Comparison of ENCODE assay signal across 34 cellular contexts in the genomic region with DNA sequence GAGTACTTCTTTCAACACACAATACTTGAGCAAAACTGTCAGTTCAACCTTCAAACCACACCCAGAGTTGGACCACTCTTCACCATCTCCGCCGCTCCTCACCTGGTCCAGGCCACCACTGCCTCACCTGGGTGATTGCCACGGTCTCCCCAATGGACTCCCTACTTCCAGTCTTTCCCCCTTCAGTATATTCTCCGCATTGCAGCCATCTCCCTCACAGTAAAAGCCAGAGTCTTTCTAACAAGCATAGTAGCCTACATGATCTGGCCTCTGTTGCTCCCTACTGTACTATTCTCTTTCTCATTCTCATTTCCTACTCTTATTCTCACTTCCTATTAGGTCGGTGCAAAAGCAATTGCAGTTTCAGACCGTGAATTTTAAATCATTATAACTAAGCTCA.
"Had no signal": no experiment of that assay in that cellular context is flagged by ENCODE, and none has a peak within 500 bp of the region (broad histone marks: within the 10 kb centered on the region; RNA-seq: fewer than 3 reads in every experiment).

No MANE protein-coding gene starts in this region.

- H3K9me3 ChIP-seq: ascending aorta had no signal

- DNase-seq: activated CD4-positive, alpha-beta memory T cell treated with anti-CD3 and anti-CD28 coated beads, Interleukin-2, amount 10 ng/mL, durations not matched to agents 7 days and 5 days; activated CD4-positive, alpha-beta T cell treated with anti-CD3 and anti-CD28 coated beads for 1 hour; activated CD4-positive, alpha-beta T cell treated with anti-CD3 and anti-CD28 coated beads for 48 hours; activated CD4-positive, CD25-positive, alpha-beta regulatory T cell; activated CD8-positive, alpha-beta memory T cell treated with anti-CD3 and anti-CD28 coated beads for 24 hours; activated CD8-positive, alpha-beta memory T cell treated with anti-CD3 and anti-CD28 coated beads, Interleukin-2, amount 10 ng/mL, durations not matched to agents 7 days and 5 days; activated CD8-positive, alpha-beta memory T cell treated with anti-CD3 and anti-CD28 coated beads, Interleukin-2, amount 50 U/mL, for 48 hours; activated gamma-delta T cell; activated naive CD4-positive, alpha-beta T cell treated with Interleukin-2 at 50 U/mL for 16 hours; activated naive CD8-positive, alpha-beta T cell treated with anti-CD3 and anti-CD28 coated beads, Interleukin-2, amount 10 ng/mL, durations not matched to agents 7 days and 5 days; activated T-cell treated with anti-CD3 and anti-CD28 coated beads, Interleukin-2, amount 50 U/mL, for 48 hours; amygdala; MM.1S; NCI-H1105; NCI-H1417 treated with DMSO at 0.1 percent for 48 hours; NCI-H187 treated with DMSO at 0.1 percent for 48 hours; NCI-H2081; NCI-H2171 treated with DMSO at 0.1 percent for 48 hours; NCI-H2227 treated with DMSO at 0.1 percent for 48 hours; NCI-H446; NCI-H510A treated with DMSO at 0.1 percent for 48 hours; NCI-H69; NCI-H82; PC-9; SIG-M5; T-cell; T-helper 17 cell had no signal

- H3K4me1 ChIP-seq: ascending aorta had no signal

- H3K27ac ChIP-seq: ascending aorta, cardiac muscle cell, PC-9, RWPE1, VCaP had no signal

- H3K4me2 ChIP-seq: PC-9 had no signal

- H3K4me3 ChIP-seq: ascending aorta, cardiac muscle cell, PC-9 had no signal

- ATAC-seq: activated CD8-positive, alpha-beta memory T cell treated with anti-CD3 and anti-CD28 coated beads, Interleukin-2, amount 10 ng/mL, durations not matched to agents 7 days and 5 days; activated T-helper 17 cell treated with anti-CD3 and anti-CD28 coated beads, Interleukin-2, amount 50 U/mL, for 72 hours; Right ventricle myocardium inferior; SK-N-SH treated with all-trans-retinoic acid at 6 μM for 48 hours; T-cell; T-helper 17 cell had no signal

- H3K27me3 ChIP-seq: ascending aorta, cardiac muscle cell had no signal

- H2AFZ ChIP-seq: PC-9 had no signal

- H3K36me3 ChIP-seq: ascending aorta, cardiac muscle cell had no signal
